ENCODE assay signal across 8 cellular contexts in the genomic region with DNA sequence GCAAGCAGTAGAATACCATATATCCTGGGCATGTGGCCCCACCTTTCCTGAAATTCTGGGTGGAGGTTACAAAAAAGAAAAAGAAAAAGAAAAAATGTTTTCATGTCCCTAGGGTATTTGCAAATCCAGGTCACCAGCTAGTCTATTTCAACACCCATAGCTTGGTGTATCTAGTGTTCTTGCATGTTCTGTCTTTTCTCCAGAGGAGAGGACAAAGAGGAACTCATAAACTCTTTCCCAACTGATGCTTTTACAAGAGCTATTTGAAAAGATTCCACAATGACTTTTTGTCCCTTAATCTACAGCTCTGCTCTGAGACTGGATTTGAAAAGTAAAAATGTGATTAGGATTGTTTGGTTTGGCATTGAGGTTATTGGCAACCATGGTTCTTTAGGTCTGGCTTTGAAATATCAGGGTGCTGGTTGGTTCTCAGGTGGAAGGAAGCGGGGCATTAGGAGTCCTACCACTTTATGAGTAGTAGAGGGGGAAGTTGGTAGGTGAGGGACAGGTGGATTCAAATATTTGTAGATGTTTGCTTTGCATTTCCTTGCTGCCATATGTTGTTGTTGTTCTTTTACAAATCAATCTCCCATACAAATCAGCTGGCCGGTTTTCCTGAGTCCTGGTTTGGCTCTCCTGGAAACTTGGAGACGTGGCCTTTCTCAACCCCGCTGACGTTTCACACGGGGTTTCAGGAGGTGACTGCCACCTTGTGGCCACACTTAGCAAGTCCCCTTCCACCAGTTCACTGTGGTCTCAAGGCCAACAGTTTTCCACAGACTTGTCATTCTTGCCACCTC.
DNase-seq lines count a peak whose midpoint lies in the region; ATAC-seq, FAIRE-seq and TF ChIP-seq lines count a peak whose summit lies in the region.

No MANE protein-coding gene starts in this region.

- peak; percentile 73 for ATAC-seq in HG03457 (IDR thresholded peaks at IDR 0.05; ENCODE audit: unreplicated experiment)
- ATAC-seq in naive B cell (ENCODE audit: low read depth in 2 of 2): peak; percentile 70 to 86

- H3K9me3 Mint-ChIP-seq in naive B cell: no peaks in the 10 kb centered on the region

- H3K4me1 Mint-ChIP-seq in naive B cell: peaks cover 19 to 26% (median 25%) of the 10 kb centered on the region in 3 donors

- peak overlapping the region in 7 of 8 donors; percentile 53 to 91 (median 85) for H3K4me3 Mint-ChIP-seq in naive B cell

- peak; percentile 67 for DNase-seq in ACHN
- peak; percentile 30 for DNase-seq in GM18507 (ENCODE audit: extremely low spot score, insufficient read length, low read depth)
- peak; percentile 47 for DNase-seq in NOMO-1 treated with dmso at 0.1 percent for 144 hours (lab: John Stamatoyannopoulos, UW; ENCODE audit: unreplicated experiment)
- DNase-seq in activated CD8-positive, alpha-beta memory T cell treated with anti-CD3 and anti-CD28 coated beads, Interleukin-2, amount 50 U/mL, for 24 hours (ENCODE audit: extremely low read depth): peak; percentile 14
- peak; percentile 73 to 85 for DNase-seq in erythroblast (lab: John Stamatoyannopoulos, UW)
- DNase-seq in naive B cell: peak; percentile 65
- peak; percentile 43 to 60 for DNase-seq in stimulated activated CD8-positive, alpha-beta memory T cell treated with anti-CD3 and anti-CD28 coated beads, Interleukin-7, amount 100 ng/mL, for 1 hour (ENCODE audit: low read depth in 2 of 2)

- no peaks in the 10 kb centered on the region for H3K36me3 Mint-ChIP-seq in naive B cell

- peak overlapping the region in 5 of 6 donors; percentile 49 to 69 (median 58) for H3K27ac Mint-ChIP-seq in naive B cell

- peaks cover 0 to 9% (median 0%) of the 10 kb centered on the region in 3 donors for H3K27me3 Mint-ChIP-seq in naive B cell

- TF ChIP-seq POLR2A in erythroblast (IDR thresholded peaks at IDR 0.05; ENCODE audit: low read length): no peak

- in situ Hi-C loops in ACHN (cut with HindIII; ENCODE audit: low pct_ligation_motif_present, low pct_unique_long_range_greater_than_20kb, low sequenced_read_pairs): loop anchor here (25.0 kb wide), 1 partner anchor 157 kb away; no protein-coding TSS in a partner anchor

- peak; percentile 95 for FAIRE-seq in GM18507 (lab: Jason Lieb, UNC)

Comparison
In these comparisons a context has a peak if more than half of its experiments do, and no peak if none do; other contexts are left out.
1. Peak in every context shown above with its lines: DNase-seq and ATAC-seq.
2. DNase-seq: peak in every context shown above with its lines; median percentile 79 in erythroblast; 67 in ACHN; 65 in naive B cell; 52 in stimulated activated CD8-positive, alpha-beta memory T cell treated with anti-CD3 and anti-CD28 coated beads, Interleukin-7, amount 100 ng/mL, for 1 hour; 47 in NOMO-1 treated with dmso at 0.1 percent for 144 hours; 30 in GM18507; 14 in activated CD8-positive, alpha-beta memory T cell treated with anti-CD3 and anti-CD28 coated beads, Interleukin-2, amount 50 U/mL, for 24 hours.